In the genomic region with DNA sequence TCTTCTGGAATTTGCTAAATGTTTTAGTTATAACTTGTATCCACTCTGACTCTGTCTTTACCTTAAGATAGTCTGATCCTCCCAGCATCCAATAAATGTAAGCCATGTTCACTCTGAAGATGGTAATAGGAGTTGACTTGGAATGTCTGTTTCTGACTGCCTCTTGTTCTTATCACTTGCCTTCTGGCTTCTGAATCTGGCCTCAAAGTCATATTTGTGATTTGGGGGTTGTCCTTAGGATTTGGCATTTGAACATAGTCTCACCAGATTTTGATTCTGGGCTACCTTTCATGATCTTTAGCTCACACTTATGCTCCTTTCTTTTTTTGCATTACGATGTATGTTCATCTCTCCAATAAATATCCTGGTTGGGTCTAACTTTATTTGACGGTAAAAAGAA, we compare ENCODE assay signal across 38 cellular contexts.
"Had no signal": no experiment of that assay in that cellular context is flagged by ENCODE, and none has a peak within 500 bp of the region (broad histone marks: within the 10 kb centered on the region; RNA-seq: fewer than 3 reads in every experiment).

No MANE protein-coding gene starts in this region.

- H3K36me3 ChIP-seq: adrenal gland, ascending aorta, brain microvascular endothelial cell, breast epithelium, cardiac muscle cell had no signal

- H3K27ac ChIP-seq: adrenal gland, ascending aorta, body of pancreas, brain microvascular endothelial cell, breast epithelium, cardiac muscle cell had no signal

- H3K4me3 ChIP-seq: adrenal gland, ascending aorta, body of pancreas, breast epithelium, cardiac muscle cell had no signal

- DNase-seq: activated effector memory CD4-positive, alpha-beta T cell treated with anti-CD3 and anti-CD28 coated beads, Interleukin-2, amount 50 U/mL, for 16 hours; activated effector memory CD4-positive, alpha-beta T cell treated with Interleukin-2 at 50 U/mL for 16 hours; activated gamma-delta T cell; activated gamma-delta T cell treated with Interleukin-2 at 50 U/mL for 16 hours; activated naive CD4-positive, alpha-beta T cell; activated naive CD4-positive, alpha-beta T cell treated with anti-CD3 and anti-CD28 coated beads for 36 hours; activated naive CD4-positive, alpha-beta T cell treated with anti-CD3 and anti-CD28 coated beads, Interleukin-2, amount 10 ng/mL, durations not matched to agents 7 days and 5 days; activated naive CD4-positive, alpha-beta T cell treated with anti-CD3 and anti-CD28 coated beads, Interleukin-2, amount 50 U/mL, for 16 hours; activated naive CD4-positive, alpha-beta T cell treated with Interleukin-2 at 50 U/mL for 16 hours; activated naive CD8-positive, alpha-beta T cell treated with anti-CD3 and anti-CD28 coated beads for 36 hours; activated naive CD8-positive, alpha-beta T cell treated with anti-CD3 and anti-CD28 coated beads, Interleukin-2, amount 10 ng/mL, durations not matched to agents 7 days and 5 days; activated naive CD8-positive, alpha-beta T cell treated with anti-CD3 and anti-CD28 coated beads, Interleukin-2, amount 50 U/mL, for 24 hours; activated T-cell treated with anti-CD3 and anti-CD28 coated beads, Interleukin-2, amount 50 U/mL, for 4 hours; activated T-cell treated with anti-CD3 and anti-CD28 coated beads, Interleukin-2, amount 50 U/mL, for 48 hours; activated T-cell treated with anti-CD3 and anti-CD28 coated beads, Interleukin-2, amount 50 U/mL, for 72 hours; adrenal gland; amniotic stem cell; amygdala; anterior cingulate cortex; aorta; body of pancreas; brain microvascular endothelial cell; caudate nucleus; central memory CD4-positive, alpha-beta T cell; cerebellar nuclear complex had no signal

- FAIRE-seq: astrocyte, bronchial epithelial cell had no signal

- H3K4me3 Mint-ChIP-seq: activated naive CD4-positive, alpha-beta T cell treated with anti-CD3 and anti-CD28 coated beads for 36 hours; activated naive CD4-positive, alpha-beta T cell treated with anti-CD3 and anti-CD28 coated beads, Interleukin-2, amount 10 ng/mL, durations not matched to agents 7 days and 5 days; activated naive CD4-positive, alpha-beta T cell treated with anti-CD3 and anti-CD28 coated beads, Interleukin-2, amount 50 U/mL, for 24 hours; activated naive CD8-positive, alpha-beta T cell; activated naive CD8-positive, alpha-beta T cell treated with anti-CD3 and anti-CD28 coated beads for 36 hours; activated naive CD8-positive, alpha-beta T cell treated with anti-CD3 and anti-CD28 coated beads, Interleukin-2, amount 10 ng/mL, durations not matched to agents 7 days and 5 days; activated naive CD8-positive, alpha-beta T cell treated with anti-CD3 and anti-CD28 coated beads, Interleukin-2, amount 50 U/mL, for 24 hours; activated T-cell treated with anti-CD3 and anti-CD28 coated beads, Interleukin-2, amount 50 U/mL, for 4 hours; activated T-cell treated with anti-CD3 and anti-CD28 coated beads, Interleukin-2, amount 50 U/mL, for 72 hours; activated T-helper 1 cell treated with anti-CD3 and anti-CD28 coated beads, Interleukin-12 subunit alpha, Interleukin-12 subunit beta, Interleukin-2, Interleukin-4 antibody, amounts not matched to agents 30 ng/mL and 10 ng/mL and 1 ng/mL, durations not matched to agents 14 hours and 24 hours and 36 hours; activated T-helper 17 cell treated with anti-CD3 and anti-CD28 coated beads, Interleukin-2, amount 50 U/mL, for 72 hours; brain; central memory CD8-positive, alpha-beta T cell had no signal

- H3K4me1 ChIP-seq: adrenal gland, ascending aorta, body of pancreas, breast epithelium had no signal

- H3K36me3 Mint-ChIP-seq: activated naive CD4-positive, alpha-beta T cell treated with anti-CD3 and anti-CD28 coated beads, Interleukin-2, amount 10 ng/mL, durations not matched to agents 7 days and 5 days; activated naive CD4-positive, alpha-beta T cell treated with anti-CD3 and anti-CD28 coated beads, Interleukin-2, amount 50 U/mL, for 24 hours; activated naive CD4-positive, alpha-beta T cell treated with anti-CD3 and anti-CD28 coated beads, Interleukin-2, amount 50 U/mL, for 72 hours; activated naive CD8-positive, alpha-beta T cell; activated naive CD8-positive, alpha-beta T cell treated with anti-CD3 and anti-CD28 coated beads for 36 hours; activated naive CD8-positive, alpha-beta T cell treated with anti-CD3 and anti-CD28 coated beads, Interleukin-2, amount 10 ng/mL, durations not matched to agents 7 days and 5 days; brain had no signal

- H3K27me3 ChIP-seq: adrenal gland, ascending aorta, body of pancreas, brain microvascular endothelial cell, breast epithelium, cardiac muscle cell had no signal

- H3K9me3 Mint-ChIP-seq: activated naive CD4-positive, alpha-beta T cell treated with anti-CD3 and anti-CD28 coated beads for 36 hours; activated naive CD4-positive, alpha-beta T cell treated with anti-CD3 and anti-CD28 coated beads, Interleukin-2, amount 10 ng/mL, durations not matched to agents 7 days and 5 days; activated naive CD4-positive, alpha-beta T cell treated with anti-CD3 and anti-CD28 coated beads, Interleukin-2, amount 50 U/mL, for 24 hours; activated naive CD4-positive, alpha-beta T cell treated with anti-CD3 and anti-CD28 coated beads, Interleukin-2, amount 50 U/mL, for 72 hours; activated naive CD8-positive, alpha-beta T cell treated with anti-CD3 and anti-CD28 coated beads for 36 hours; activated naive CD8-positive, alpha-beta T cell treated with anti-CD3 and anti-CD28 coated beads, Interleukin-2, amount 10 ng/mL, durations not matched to agents 7 days and 5 days; activated naive CD8-positive, alpha-beta T cell treated with anti-CD3 and anti-CD28 coated beads, Interleukin-2, amount 50 U/mL, for 24 hours; activated T-cell treated with anti-CD3 and anti-CD28 coated beads, Interleukin-2, amount 50 U/mL, for 4 hours; activated T-cell treated with anti-CD3 and anti-CD28 coated beads, Interleukin-2, amount 50 U/mL, for 72 hours; activated T-helper 1 cell treated with anti-CD3 and anti-CD28 coated beads, Interleukin-12 subunit alpha, Interleukin-12 subunit beta, Interleukin-2, Interleukin-4 antibody, amounts not matched to agents 30 ng/mL and 10 ng/mL and 1 ng/mL, durations not matched to agents 14 hours and 24 hours and 36 hours; activated T-helper 17 cell treated with anti-CD3 and anti-CD28 coated beads, Interleukin-2, amount 50 U/mL, for 72 hours; activated T-helper 2 cell treated with anti-CD3 and anti-CD28 coated beads, Interferon-gamma antibody, Interleukin-2, Interleukin-4, amounts not matched to agents 10 μg/mL and 5 μg/mL and 100 μg/mL, durations not matched to agents 14 hours and 24 hours and 36 hours; brain; central memory CD8-positive, alpha-beta T cell had no signal

- ATAC-seq: activated naive CD4-positive, alpha-beta T cell treated with anti-CD3 and anti-CD28 coated beads, Interleukin-2, amount 50 U/mL, for 72 hours; activated naive CD8-positive, alpha-beta T cell treated with anti-CD3 and anti-CD28 coated beads, Interleukin-2, amount 50 U/mL, for 24 hours; activated T-cell treated with anti-CD3 and anti-CD28 coated beads, Interleukin-2, amount 50 U/mL, for 4 hours; activated T-cell treated with anti-CD3 and anti-CD28 coated beads, Interleukin-2, amount 50 U/mL, for 72 hours; activated T-helper 17 cell treated with anti-CD3 and anti-CD28 coated beads, Interleukin-2, amount 50 U/mL, for 72 hours; body of pancreas had no signal

- H3K27ac Mint-ChIP-seq: activated naive CD4-positive, alpha-beta T cell treated with anti-CD3 and anti-CD28 coated beads for 36 hours; activated naive CD4-positive, alpha-beta T cell treated with anti-CD3 and anti-CD28 coated beads, Interleukin-2, amount 10 ng/mL, durations not matched to agents 7 days and 5 days; activated naive CD4-positive, alpha-beta T cell treated with anti-CD3 and anti-CD28 coated beads, Interleukin-2, amount 50 U/mL, for 24 hours; activated naive CD4-positive, alpha-beta T cell treated with anti-CD3 and anti-CD28 coated beads, Interleukin-2, amount 50 U/mL, for 72 hours; activated naive CD8-positive, alpha-beta T cell; activated naive CD8-positive, alpha-beta T cell treated with anti-CD3 and anti-CD28 coated beads for 36 hours; activated naive CD8-positive, alpha-beta T cell treated with anti-CD3 and anti-CD28 coated beads, Interleukin-2, amount 10 ng/mL, durations not matched to agents 7 days and 5 days; activated naive CD8-positive, alpha-beta T cell treated with anti-CD3 and anti-CD28 coated beads, Interleukin-2, amount 50 U/mL, for 24 hours; activated T-cell treated with anti-CD3 and anti-CD28 coated beads, Interleukin-2, amount 50 U/mL, for 72 hours; activated T-helper 1 cell treated with anti-CD3 and anti-CD28 coated beads, Interleukin-12 subunit alpha, Interleukin-12 subunit beta, Interleukin-2, Interleukin-4 antibody, amounts not matched to agents 30 ng/mL and 10 ng/mL and 1 ng/mL, durations not matched to agents 14 hours and 24 hours and 36 hours; activated T-helper 17 cell treated with anti-CD3 and anti-CD28 coated beads, Interleukin-2, amount 50 U/mL, for 72 hours; activated T-helper 2 cell treated with anti-CD3 and anti-CD28 coated beads, Interferon-gamma antibody, Interleukin-2, Interleukin-4, amounts not matched to agents 10 μg/mL and 5 μg/mL and 100 μg/mL, durations not matched to agents 14 hours and 24 hours and 36 hours; brain had no signal

- H3K9me3 ChIP-seq: adrenal gland, ascending aorta, body of pancreas, breast epithelium had no signal

- H3K4me1 Mint-ChIP-seq: activated naive CD4-positive, alpha-beta T cell treated with anti-CD3 and anti-CD28 coated beads, Interleukin-2, amount 10 ng/mL, durations not matched to agents 7 days and 5 days; activated naive CD4-positive, alpha-beta T cell treated with anti-CD3 and anti-CD28 coated beads, Interleukin-2, amount 50 U/mL, for 24 hours; activated naive CD8-positive, alpha-beta T cell treated with anti-CD3 and anti-CD28 coated beads, Interleukin-2, amount 10 ng/mL, durations not matched to agents 7 days and 5 days; activated naive CD8-positive, alpha-beta T cell treated with anti-CD3 and anti-CD28 coated beads, Interleukin-2, amount 50 U/mL, for 24 hours; activated T-helper 17 cell treated with anti-CD3 and anti-CD28 coated beads, Interleukin-2, amount 50 U/mL, for 72 hours; central memory CD8-positive, alpha-beta T cell had no signal
